In genomic region chr22:31290494-31291402, GRCh38 we compare ENCODE assay signal across 1 cellular context.
A peak's percentile ranks its signal among the peaks of the same experiment; 100 is the strongest.
TF ChIP-seq lines count a peak whose summit lies in the region.

No MANE protein-coding gene starts in this region.

TF ChIP-seq in HepG2, 621 proteins besides CTCF, POLR2A, EP300 and RAD21 (continued from another document and continues in another):
- TF ChIP-seq ZBTB33 (CRISPR knock-in tag; IDR thresholded peaks at IDR 0.05) (no peak; the same call in 1 of the 2 replicates), SP5 (CRISPR knock-in tag; IDR thresholded peaks at IDR 0.05; ENCODE audit: borderline replicate concordance, low read depth) (peak; percentile 74), MATR3 (CRISPR knock-in tag; IDR thresholded peaks at IDR 0.05) (no peak), ZNF234 (CRISPR knock-in tag; conservative IDR thresholded peaks at IDR 0.05) (no peak), RELA (CRISPR knock-in tag; IDR thresholded peaks at IDR 0.05) (peak; percentile 95; the same call in 1 of the 2 replicates), MEIS2 (CRISPR knock-in tag; IDR thresholded peaks at IDR 0.05) (peak; percentile 90), KAT8 (CRISPR knock-in tag; IDR thresholded peaks at IDR 0.05) (peak; percentile 73), BRD4 (CRISPR knock-in tag; IDR thresholded peaks at IDR 0.05) (peak; percentile 49; the same call in 1 of the 2 replicates), ZNF572 (CRISPR knock-in tag; IDR thresholded peaks at IDR 0.05) (no peak), ZNF83 (CRISPR knock-in tag; IDR thresholded peaks at IDR 0.05; ENCODE audit: borderline replicate concordance) (0 out of 2 replicates have a peak, but pooled peaks have one; percentile 73), ZNF615 (CRISPR knock-in tag; IDR thresholded peaks at IDR 0.05; ENCODE audit: borderline replicate concordance) (no peak), MAF1 (CRISPR knock-in tag; IDR thresholded peaks at IDR 0.05; ENCODE audit: borderline replicate concordance) (no peak), ZFP36L2 (CRISPR knock-in tag; IDR thresholded peaks at IDR 0.05) (no peak), HMG20A (CRISPR knock-in tag; IDR thresholded peaks at IDR 0.05; ENCODE audit: borderline replicate concordance) (peak; percentile 50; the same call in 1 of the 2 replicates), TRAFD1 (CRISPR knock-in tag; IDR thresholded peaks at IDR 0.05; ENCODE audit: borderline replicate concordance) (no peak), ZNF766 (CRISPR knock-in tag; IDR thresholded peaks at IDR 0.05; ENCODE audit: borderline replicate concordance) (peak; percentile 88; the same call in 1 of the 2 replicates), ZNF792 (CRISPR knock-in tag; IDR thresholded peaks at IDR 0.05) (peak; percentile 90), NR2F1 (CRISPR knock-in tag; IDR thresholded peaks at IDR 0.05) (peak in 1 of 2 experiments; percentile 40; a peak in 1 of 4 replicates), NR3C1 (CRISPR knock-in tag; IDR thresholded peaks at IDR 0.05) (no peak), RBM22 (optimal IDR thresholded peaks at IDR 0.05; ENCODE audit: low read length) (no peak), KDM3A (CRISPR knock-in tag; IDR thresholded peaks at IDR 0.05; ENCODE audit: low read depth) (peak; percentile 71; the same call in 1 of the 2 replicates), HMGXB4 (CRISPR knock-in tag; IDR thresholded peaks at IDR 0.05; ENCODE audit: borderline replicate concordance in 1 of 2, low read depth in 1 of 2) (peak; percentile 51 to 66; a peak in 3 of 4 replicates), ZNF770 (CRISPR knock-in tag; IDR thresholded peaks at IDR 0.05) (peak; percentile 77), ZNF503 (CRISPR knock-in tag; IDR thresholded peaks at IDR 0.05) (no peak), RAD51 (IDR thresholded peaks at IDR 0.05; ENCODE audit: borderline replicate concordance) (no peak), SMYD3 (CRISPR knock-in tag; IDR thresholded peaks at IDR 0.05) (no peak), CHD4 (IDR thresholded peaks at IDR 0.05; ENCODE audit: borderline replicate concordance, low read length) (no peak), TBX2 (CRISPR knock-in tag; IDR thresholded peaks at IDR 0.05; ENCODE audit: borderline replicate concordance) (peak; percentile 95), CENPX (CRISPR knock-in tag; IDR thresholded peaks at IDR 0.05) (no peak), NCOA1 (CRISPR knock-in tag; IDR thresholded peaks at IDR 0.05) (peak; percentile 82; the same call in 1 of the 2 replicates), ELF3 (CRISPR knock-in tag; IDR thresholded peaks at IDR 0.05) (peak; percentile 78; the same call in 1 of the 2 replicates), ZNF781 (CRISPR knock-in tag; IDR thresholded peaks at IDR 0.05; ENCODE audit: borderline replicate concordance, not compliant biosample characterization) (no peak), ZNF577 (CRISPR knock-in tag; IDR thresholded peaks at IDR 0.05; ENCODE audit: borderline replicate concordance, low read depth) (no peak), ZNF800 (CRISPR knock-in tag; IDR thresholded peaks at IDR 0.05) (peak; percentile 94), XRCC5 (optimal IDR thresholded peaks at IDR 0.05; ENCODE audit: low read length) (peak; percentile 56), ZNF180 (CRISPR knock-in tag; IDR thresholded peaks at IDR 0.05; ENCODE audit: borderline replicate concordance, low read depth) (no peak), ZNF576 (CRISPR knock-in tag; IDR thresholded peaks at IDR 0.05) (peak; percentile 61; the same call in 1 of the 2 replicates), FOXO4 (CRISPR knock-in tag; conservative IDR thresholded peaks at IDR 0.05) (no peak; the same call in 1 of the 2 replicates), GABPB1 (CRISPR knock-in tag; IDR thresholded peaks at IDR 0.05) (peak; percentile 92), ZNF496 (CRISPR knock-in tag; IDR thresholded peaks at IDR 0.05; ENCODE audit: insufficient replicate concordance) (no peak), ZMAT3 (CRISPR knock-in tag; conservative IDR thresholded peaks at IDR 0.05) (peak; percentile 83), ZNF326 (CRISPR knock-in tag; IDR thresholded peaks at IDR 0.05; ENCODE audit: borderline replicate concordance) (no peak), PAWR (CRISPR knock-in tag; IDR thresholded peaks at IDR 0.05; ENCODE audit: borderline replicate concordance) (no peak), ZNF747 (CRISPR knock-in tag; IDR thresholded peaks at IDR 0.05; ENCODE audit: borderline replicate concordance) (peak; percentile 89), ZNF142 (CRISPR knock-in tag; IDR thresholded peaks at IDR 0.05) (0 out of 2 replicates have a peak, but pooled peaks have one; percentile 49)
